In genomic region chr19:39127812-39128510, GRCh38 we compare ENCODE assay signal across 1 cellular context.
TF ChIP-seq lines count a peak whose summit lies in the region.

No MANE protein-coding gene starts in this region.

TF ChIP-seq in HepG2, 621 proteins besides CTCF, POLR2A, EP300 and RAD21 (continued from another document):
- 0 out of 2 replicates have a peak, but pooled peaks have one; percentile 45 for TF ChIP-seq UBTF (CRISPR knock-in tag; IDR thresholded peaks at IDR 0.05)
- TF ChIP-seq ZNF263 (CRISPR knock-in tag; IDR thresholded peaks at IDR 0.05) = peak; percentile 26; the same call in 1 of the 2 replicates
- TF ChIP-seq GRHL1 (CRISPR knock-in tag; conservative IDR thresholded peaks at IDR 0.05) = no peak
- no peak for TF ChIP-seq ZNF567 (CRISPR knock-in tag; IDR thresholded peaks at IDR 0.05; ENCODE audit: borderline replicate concordance)
- no peak for TF ChIP-seq SNAPC2 (CRISPR knock-in tag; IDR thresholded peaks at IDR 0.05)
- TF ChIP-seq ZFY (CRISPR knock-in tag; IDR thresholded peaks at IDR 0.05) = 0 out of 2 replicates have a peak, but pooled peaks have one; percentile 8
- 0 out of 2 replicates have a peak, but pooled peaks have one; percentile 4 for TF ChIP-seq ZNF768 (CRISPR knock-in tag; IDR thresholded peaks at IDR 0.05)
- no peak for TF ChIP-seq ATAD3A (CRISPR knock-in tag; IDR thresholded peaks at IDR 0.05)
- peak; percentile 27 for TF ChIP-seq AGO2 (optimal IDR thresholded peaks at IDR 0.05; ENCODE audit: low read depth, low read length)
- no peak for TF ChIP-seq ZNF781 (CRISPR knock-in tag; IDR thresholded peaks at IDR 0.05; ENCODE audit: borderline replicate concordance, not compliant biosample characterization)
